8 cellular contexts compared by ENCODE assay signal in genomic region chr3:122921791-122922651, GRCh38.
DNase-seq lines count a peak whose midpoint lies in the region; FAIRE-seq lines count a peak whose summit lies in the region.

No MANE protein-coding gene starts in this region.

- FAIRE-seq in frontal cortex (lab: Jason Lieb, UNC): no peak

- DNase-seq in activated T-cell treated with anti-CD3 and anti-CD28 coated beads for 24 hours (ENCODE audit: low read depth): peak; percentile 4
- no peak for DNase-seq in activated T-cell treated with anti-CD3 and anti-CD28 coated beads for 4 hours
- peak; percentile 27 for DNase-seq in NCI-H526 treated with DMSO at 0.1 percent for 48 hours (lab: John Stamatoyannopoulos, UW)
- peak; percentile 80 for DNase-seq in germinal center (ENCODE audit: low spot score)
- peak; percentile 23 for DNase-seq in stimulated activated CD8-positive, alpha-beta memory T cell treated with anti-CD3 and anti-CD28 coated beads, Interleukin-4, amount 100 ng/mL, for 24 hours (ENCODE audit: low read depth)
- DNase-seq in frontal cortex (ENCODE audit: low spot score in 2 of 2): no peak
- DNase-seq in Ammon's horn (ENCODE audit: low spot score): no peak
- no peak for DNase-seq in NCI-H1048 (lab: John Stamatoyannopoulos, UW)

Comparison
In these comparisons a context has a peak if more than half of its experiments do, and no peak if none do; other contexts are left out.
1. DNase-seq: peak in activated T-cell treated with anti-CD3 and anti-CD28 coated beads for 24 hours (single experiment), NCI-H526 treated with DMSO at 0.1 percent for 48 hours (single experiment), germinal center (single experiment) and stimulated activated CD8-positive, alpha-beta memory T cell treated with anti-CD3 and anti-CD28 coated beads, Interleukin-4, amount 100 ng/mL, for 24 hours (single experiment); none in activated T-cell treated with anti-CD3 and anti-CD28 coated beads for 4 hours (single experiment), frontal cortex (0 of 2), Ammon's horn (single experiment) and NCI-H1048 (single experiment).